Comparison of ENCODE assay signal across 14 cellular contexts in the genomic region with DNA sequence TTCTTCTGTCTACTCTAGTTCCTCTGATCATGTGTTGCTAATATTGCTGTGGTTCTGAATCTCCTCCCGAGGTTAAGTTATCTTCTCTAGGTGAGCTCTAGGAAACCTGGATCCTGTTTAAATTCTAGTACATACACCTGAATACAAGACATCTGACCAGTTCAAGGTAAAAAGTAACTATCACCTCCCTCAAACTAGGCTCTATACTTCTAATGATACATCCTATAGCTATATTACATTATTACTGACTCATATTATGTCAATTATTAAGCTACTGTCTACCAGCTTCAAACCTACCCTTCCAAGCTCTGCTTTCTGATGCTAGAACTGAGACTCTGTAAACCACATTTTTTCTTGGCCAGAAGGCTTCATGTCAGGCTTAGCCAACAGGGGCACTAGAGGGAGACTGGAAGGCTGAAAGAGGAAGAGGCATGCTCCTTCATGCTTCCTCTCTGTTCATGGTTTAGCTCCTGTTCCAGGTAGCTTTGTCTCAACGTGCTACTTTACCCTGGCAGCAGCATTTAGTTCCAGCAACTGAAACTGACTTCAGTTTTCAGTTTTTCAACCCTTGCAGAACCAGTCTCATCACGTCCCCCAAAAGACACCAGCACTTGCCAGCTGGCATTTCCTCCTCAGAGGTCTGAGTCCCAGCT.
A peak's percentile ranks its signal among the peaks of the same experiment; 100 is the strongest.
DNase-seq lines count a peak whose midpoint lies in the region; ATAC-seq and TF ChIP-seq lines count a peak whose summit lies in the region.
"Had no signal": no experiment of that assay in that cellular context is flagged by ENCODE, and none has a peak within 500 bp of the region (broad histone marks: within the 10 kb centered on the region; RNA-seq: fewer than 3 reads in every experiment).

No MANE protein-coding gene starts in this region.

- H3K36me3 ChIP-seq in endodermal cell (ENCODE audit: control insufficient read depth, insufficient read depth, low read length) = no peaks in the 10 kb centered on the region
- H3K36me3 ChIP-seq in prostate gland = no peaks in the 10 kb centered on the region

- peaks cover 7% of the 10 kb centered on the region for H3K9me3 Mint-ChIP-seq in endodermal cell

- 79 to 87% methylated on average over 3 of the region's 3 CpGs for WGBS in endodermal cell (ENCODE audit: insufficient coverage in 1 of 2, insufficient read length in 1 of 2), 2 experiments
- WGBS in prostate gland = 42% methylated on average over 3 of the region's 3 CpGs

- H3K36me3 Mint-ChIP-seq in endodermal cell (ENCODE audit: low read depth) = no peaks in the 10 kb centered on the region

- peak; percentile 45 for TF ChIP-seq CTCF in endodermal cell (conservative IDR thresholded peaks at IDR 0.05)
- no peak for TF ChIP-seq CTCF in prostate gland (IDR thresholded peaks at IDR 0.05)

- H3K27ac ChIP-seq in endodermal cell (ENCODE audit: low read depth, low read length) (no peak overlapping the region), prostate gland (no peak overlapping the region)
- H3K27ac ChIP-seq: hepatocyte had no signal

- no peak overlapping the region for H3K4me3 Mint-ChIP-seq in endodermal cell
- H3K4me3 Mint-ChIP-seq: activated naive CD4-positive, alpha-beta T cell treated with anti-CD3 and anti-CD28 coated beads, Interleukin-2, amount 10 ng/mL, durations not matched to agents 7 days and 5 days; H9 had no signal

- H3K4me3 ChIP-seq in endodermal cell (ENCODE audit: low read length) (no peak overlapping the region), prostate gland (no peak overlapping the region)
- H3K4me3 ChIP-seq: hepatocyte had no signal

- H3K9me3 ChIP-seq in endodermal cell (ENCODE audit: control insufficient read depth, low read length) = peaks cover 10% of the 10 kb centered on the region
- H3K9me3 ChIP-seq in prostate gland = no peaks in the 10 kb centered on the region

- no peak overlapping the region for H3K9ac ChIP-seq in endodermal cell (ENCODE audit: extremely low read depth, low read length, poor library complexity, severe bottlenecking)

- H3K4me1 ChIP-seq in endodermal cell (ENCODE audit: control insufficient read depth, insufficient read depth, low read length) = no peaks in the 10 kb centered on the region
- no peaks in the 10 kb centered on the region for H3K4me1 ChIP-seq in prostate gland (replicated peaks)

- intact Hi-C loops in prostate gland (cut with DNase I) = no loop called here

- H3K27me3 Mint-ChIP-seq in endodermal cell (ENCODE audit: insufficient read depth) = peaks cover 2% of the 10 kb centered on the region

- H3K4me1 Mint-ChIP-seq in endodermal cell = no peaks in the 10 kb centered on the region

- peak; percentile 25 for DNase-seq in CD1c-positive myeloid dendritic cell (ENCODE audit: extremely low spot score)
- peak; percentile 52 for DNase-seq in NOMO-1 treated with DMSO at 0.1 percent for 48 hours (lab: John Stamatoyannopoulos, UW; ENCODE audit: unreplicated experiment)
- DNase-seq in endodermal cell = no peak
- no peak for DNase-seq in NCI-H1105 (lab: John Stamatoyannopoulos, UW)
- no peak for DNase-seq in prostate gland (ENCODE audit: low spot score)
- DNase-seq: activated naive CD4-positive, alpha-beta T cell treated with anti-CD3 and anti-CD28 coated beads, Interleukin-2, amount 10 ng/mL, durations not matched to agents 7 days and 5 days; DMS79 treated with DMSO at 0.1 percent for 48 hours; H9; left ventricle myocardium superior; NCI-H510A had no signal

- H3K27me3 ChIP-seq in endodermal cell (ENCODE audit: control insufficient read depth, insufficient read depth, low read length, poor library complexity, severe bottlenecking) = no peaks in the 10 kb centered on the region
- H3K27me3 ChIP-seq in prostate gland (replicated peaks; ENCODE audit: insufficient read depth) = no peaks in the 10 kb centered on the region
- H3K27me3 ChIP-seq: hepatocyte had no signal

- TF ChIP-seq POLR2A in prostate gland (IDR thresholded peaks at IDR 0.05) = no peak

- ATAC-seq in GM18511 (IDR thresholded peaks at IDR 0.05; ENCODE audit: unreplicated experiment) = peak; percentile 41
- no peak for ATAC-seq in GM18517 (IDR thresholded peaks at IDR 0.05; ENCODE audit: unreplicated experiment)
- no peak for ATAC-seq in GM21723 (IDR thresholded peaks at IDR 0.05; ENCODE audit: unreplicated experiment)
- ATAC-seq: left ventricle myocardium superior had no signal

- H3K27ac Mint-ChIP-seq in endodermal cell = no peak overlapping the region
- H3K27ac Mint-ChIP-seq: activated naive CD4-positive, alpha-beta T cell treated with anti-CD3 and anti-CD28 coated beads, Interleukin-2, amount 10 ng/mL, durations not matched to agents 7 days and 5 days; H9 had no signal

Comparison
In these comparisons a context has a peak if more than half of its experiments do, and no peak if none do; other contexts are left out.
1. DNase-seq: peak in CD1c-positive myeloid dendritic cell (single experiment) and NOMO-1 treated with DMSO at 0.1 percent for 48 hours (single experiment); none in endodermal cell (single experiment), NCI-H1105 (single experiment) and prostate gland (single experiment).